In genomic region chr1:26212726-26213125, GRCh38 we compare ENCODE assay signal across 34 cellular contexts. TPM values are rescaled to one million over a fixed set of nuclear protein-coding genes. Genes with fewer than 3 reads are reported as not detected.
"Had no signal": no experiment of that assay in that cellular context is flagged by ENCODE, and none has a peak within 500 bp of the region (broad histone marks: within the 10 kb centered on the region; RNA-seq: fewer than 3 reads in every experiment).

No MANE protein-coding gene starts in this region.

- H3K36me3 Mint-ChIP-seq: mesothelial cell of epicardium had no signal

- H3K9me3 ChIP-seq: colonic mucosa, esophagus squamous epithelium, gastrocnemius medialis, heart right ventricle, left lung, lower lobe of right lung, mucosa of descending colon had no signal

- H3K27ac ChIP-seq: colonic mucosa, epithelial cell of prostate, esophagus squamous epithelium, gastrocnemius medialis, heart right ventricle, left lung, lower lobe of right lung had no signal

- H3K27ac Mint-ChIP-seq: dendritic cell treated with granulocyte-macrophage colony-stimulating factor and Interleukin-4, amounts not matched to agents 40 ng/mL and 50 ng/mL, for 4 days; effector memory CD8-positive, alpha-beta T cell; endodermal cell; mesothelial cell of epicardium had no signal

- ATAC-seq: effector memory CD8-positive, alpha-beta T cell; esophagus mucosa; heart right ventricle; left cardiac atrium; left lung; left ventricle myocardium superior; lower lobe of right lung; mucosa of descending colon had no signal

- H3K4me3 Mint-ChIP-seq: dendritic cell treated with granulocyte-macrophage colony-stimulating factor and Interleukin-4, amounts not matched to agents 40 ng/mL and 50 ng/mL, for 4 days; effector memory CD8-positive, alpha-beta T cell; endodermal cell; mesothelial cell of epicardium had no signal

- H3K27me3 ChIP-seq: gastrocnemius medialis, heart right ventricle, left lung had no signal

- H3K4me1 Mint-ChIP-seq: endodermal cell, mesothelial cell of epicardium had no signal

- H3K4me1 ChIP-seq: colonic mucosa, esophagus squamous epithelium, gastrocnemius medialis, heart right ventricle, left lung, lower lobe of right lung had no signal

- H3K36me3 ChIP-seq: colonic mucosa, esophagus squamous epithelium, gastrocnemius medialis, heart right ventricle, left lung, lower lobe of right lung had no signal

- H3K4me3 ChIP-seq: colonic mucosa, esophagus squamous epithelium, gastrocnemius medialis, heart right ventricle, left lung, lower lobe of right lung, mucosa of descending colon had no signal

- FAIRE-seq: endometrium, islet of Langerhans, keratinocyte had no signal

- H3K9me3 Mint-ChIP-seq: dendritic cell treated with granulocyte-macrophage colony-stimulating factor and Interleukin-4, amounts not matched to agents 40 ng/mL and 50 ng/mL, for 4 days; effector memory CD8-positive, alpha-beta T cell; endodermal cell; mesothelial cell of epicardium had no signal

- DNase-seq: colonic mucosa; cortex of kidney; effector CD8-positive, alpha-beta T cell; effector memory CD8-positive, alpha-beta T cell; endodermal cell; erythroblast; esophagus squamous epithelium; foreskin fibroblast; foreskin melanocyte; glutamatergic neuron; head of caudate nucleus; heart right ventricle; hippocampal formation; left cardiac atrium; left lung; left ventricle myocardium superior; lower lobe of right lung; mesenchymal stem cell; mucosa of descending colon had no signal

RNA-seq across cellular contexts. Expression of gene CATSPER4, which starts 22.3 kb away (rescaled TPM):
- total RNA-seq: colonic mucosa, dermis microvascular lymphatic vessel endothelial cell, esophagus mucosa, esophagus squamous epithelium, gastrocnemius medialis, glomerular endothelial cell, heart right ventricle, left cardiac atrium, left lung, left ventricle myocardium superior, lower leg skin, lower lobe of right lung, lung microvascular endothelial cell, mesenteric fat pad, mucosa of descending colon, myocyte had no signal
- polyA plus RNA-seq: heart right ventricle had no signal

RNA-seq across cellular contexts. Expression of gene CNKSR1, which starts 35.4 kb away (rescaled TPM):
- total RNA-seq: dermis microvascular lymphatic vessel endothelial cell, glomerular endothelial cell, lung microvascular endothelial cell had no signal

RNA-seq across cellular contexts. Expression of gene ZNF593OS, which starts 41.1 kb away (rescaled TPM):
- total RNA-seq: colonic mucosa, dermis microvascular lymphatic vessel endothelial cell, endodermal cell, esophagus squamous epithelium, glomerular endothelial cell, heart right ventricle, kidney epithelial cell, left cardiac atrium, left lung, left ventricle myocardium superior, lower leg skin, lower lobe of right lung, lung microvascular endothelial cell, mesenteric fat pad, mesothelial cell of epicardium, mucosa of descending colon, myocyte had no signal
- polyA plus RNA-seq: keratinocyte had no signal
